ENCODE assay signal across 8 cellular contexts in genomic region chr21:37257526-37257966, GRCh38. TPM values are rescaled to one million over a fixed set of nuclear protein-coding genes. Genes with fewer than 3 reads are reported as not detected.
A peak's percentile ranks its signal among the peaks of the same experiment; 100 is the strongest.
DNase-seq lines count a peak whose midpoint lies in the region; ATAC-seq and TF ChIP-seq lines count a peak whose summit lies in the region.

No MANE protein-coding gene starts in this region.

- H3K27me3 Mint-ChIP-seq in chondrocyte (ENCODE audit: low read depth): no peaks in the 10 kb centered on the region

- 3 to 16% methylated on average over 22 of the region's 22 CpGs for WGBS in lower leg skin, 2 donors
- WGBS in testis, 2 donors: 0% methylated on average over 15 to 19 of the region's 22 CpGs

- H3K4me1 ChIP-seq in PC-9 (replicated peaks; ENCODE audit: insufficient read depth) (no peaks in the 10 kb centered on the region), testis (no peaks in the 10 kb centered on the region)

- no peaks in the 10 kb centered on the region for H3K9me2 ChIP-seq in PC-9 (ENCODE audit: insufficient read depth)

- TF ChIP-seq CTCF in C4-2B (conservative IDR thresholded peaks at IDR 0.05) (no peak), PC-9 (conservative IDR thresholded peaks at IDR 0.05) (no peak), chondrocyte (IDR thresholded peaks at IDR 0.05) (peak; percentile 45), lower leg skin (IDR thresholded peaks at IDR 0.05) (no peak), testis (IDR thresholded peaks at IDR 0.05) (no peak)

- peak overlapping the region; percentile 83 for H3K4me3 Mint-ChIP-seq in chondrocyte (ENCODE audit: unreplicated experiment)

- no peaks in the 10 kb centered on the region for H3K36me3 ChIP-seq in PC-9 (ENCODE audit: low read depth)
- H3K36me3 ChIP-seq in testis (ENCODE audit: low read depth, missing control alignments): no peaks in the 10 kb centered on the region

- H4K20me1 ChIP-seq in PC-9 (ENCODE audit: insufficient read depth): no peaks in the 10 kb centered on the region

- H3K4me2 ChIP-seq in PC-9: peak overlapping the region; percentile 74

- intact Hi-C loops in PC-9 (cut with micrococcal nuclease; ENCODE audit: unreplicated experiment) (no loop called here), lower leg skin (cut with DNase I; ENCODE audit: low total_unique reads) (loop anchor here (10.0 kb wide), 1 partner anchor 187 kb away; no protein-coding TSS in a partner anchor), testis (cut with DNase I; ENCODE audit: low total_unique reads) (no loop called here)

- peaks cover 30% of the 10 kb centered on the region for H3K4me1 Mint-ChIP-seq in chondrocyte (ENCODE audit: low read depth)

- H3K36me3 Mint-ChIP-seq in chondrocyte (ENCODE audit: low read depth): no peaks in the 10 kb centered on the region

- POLR2A ChIA-PET in PC-9 (lab: Charles Lee; ENCODE audit: unreplicated experiment): interaction anchor here (0.6 to 0.7 kb wide), 2 partner anchors 88 to 107 kb away, joined by 4 to 13 read pairs; no protein-coding TSS in a partner anchor

- no peak overlapping the region for H2AFZ ChIP-seq in PC-9

- H3F3A ChIP-seq in PC-9 (ENCODE audit: insufficient read depth, low read depth): no peaks in the 10 kb centered on the region

- peak overlapping the region; percentile 84 for H3K27ac ChIP-seq in C4-2B
- H3K27ac ChIP-seq in PC-9: peak overlapping the region; percentile 39
- H3K27ac ChIP-seq in testis: peak overlapping the region; percentile 46 to 66

- H3K9me3 Mint-ChIP-seq in chondrocyte (ENCODE audit: low read depth): no peaks in the 10 kb centered on the region

- CTCF ChIA-PET in PC-9 (lab: Charles Lee): no interaction called here

- DNase-seq in PC-9 (no peak), chondrocyte (ENCODE audit: low spot score) (no peak), lower leg skin (ENCODE audit: low spot score in 2 of 2) (no peak), testis (peak; percentile 42), islet precursor cell (no peak)

- H3K79me2 ChIP-seq in PC-9 (ENCODE audit: low read depth): peaks cover 33% of the 10 kb centered on the region

- ATAC-seq in GM18907 (IDR thresholded peaks at IDR 0.05; ENCODE audit: unreplicated experiment) (peak; percentile 38), HG03139 (IDR thresholded peaks at IDR 0.05; ENCODE audit: unreplicated experiment) (peak; percentile 22)

- H3K4me3 ChIP-seq in PC-9 (peak overlapping the region; percentile 43; the same call in 1 of the 2 replicates), lower leg skin (ENCODE audit: low read depth, poor library complexity, severe bottlenecking) (peak overlapping the region; percentile 20), testis (peak overlapping the region; percentile 53 to 63)

- no peak for TF ChIP-seq POLR2A in lower leg skin (IDR thresholded peaks at IDR 0.05)
- TF ChIP-seq POLR2A in testis (IDR thresholded peaks at IDR 0.05): no peak

- H3K27ac Mint-ChIP-seq in chondrocyte (ENCODE audit: unreplicated experiment): peak overlapping the region; percentile 94

- H3K9me3 ChIP-seq in PC-9 (ENCODE audit: insufficient read depth, low read depth) (no peaks in the 10 kb centered on the region), testis (no peaks in the 10 kb centered on the region)

- H3K27me3 ChIP-seq in PC-9 (ENCODE audit: insufficient read depth, low read depth) (no peaks in the 10 kb centered on the region), testis (no peaks in the 10 kb centered on the region)

- no TSS peak for BruUV-seq in PC-9 (replicated peaks; lab: Mats Ljungman, UMichigan)

RNA-seq across cellular contexts. Expression of gene VPS26C, which starts 9.6 kb away (rescaled TPM):
- total RNA-seq in PC-9 (2021): 32.2 and 46.2 TPM in 2 replicates
- total RNA-seq in chondrocyte: 39.2 to 52.8 TPM (median 44.3 TPM) in 3 replicates
- total RNA-seq in lower leg skin: 10 to 100 TPM; 40.8 to 69.9 (median 49.2) TPM
- 10 to 100 TPM; 46.5 to 48.1 TPM for total RNA-seq in testis
- polyA plus RNA-seq in testis (ENCODE audit: insufficient read depth, low read depth, low replicate concordance): 25.3 TPM
